21 cellular contexts compared by ENCODE assay signal in the genomic region with DNA sequence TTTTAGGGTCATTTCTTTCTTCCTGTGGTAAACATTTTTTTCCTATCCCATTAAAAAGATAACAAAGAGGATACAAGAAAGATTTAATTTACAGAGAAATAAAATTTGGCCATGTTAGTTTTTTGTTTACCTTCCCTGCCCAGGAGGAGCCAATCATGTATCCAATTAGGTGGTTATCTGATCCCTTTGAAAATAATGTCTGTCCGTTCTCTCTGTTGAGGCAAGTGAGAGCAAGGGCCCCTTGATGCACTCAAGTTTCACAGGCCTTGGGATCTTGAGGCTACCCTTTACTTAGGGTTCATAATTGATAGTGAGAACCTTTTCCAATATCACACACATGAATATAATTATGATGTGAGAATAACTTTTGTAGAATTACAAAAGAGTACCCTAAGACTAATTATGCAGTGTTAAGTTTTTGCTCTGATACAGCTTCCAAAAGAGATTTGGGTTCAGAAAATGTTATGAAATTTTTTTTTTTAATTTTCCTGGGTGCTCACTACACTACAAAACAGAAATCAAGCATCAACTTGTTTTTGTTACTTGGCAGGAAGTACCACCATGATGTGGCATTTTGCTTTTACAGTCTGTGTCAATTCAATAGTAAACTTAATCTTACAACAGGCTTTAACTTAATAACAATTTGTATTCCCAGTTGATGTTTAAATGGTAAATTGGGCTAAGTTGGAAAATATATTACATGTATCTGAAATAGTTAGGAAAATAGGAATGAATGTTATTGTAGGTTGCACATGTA. TPM values are rescaled to one million over a fixed set of nuclear protein-coding genes. Genes with fewer than 3 reads are reported as not detected.
DNase-seq lines count a peak whose midpoint lies in the region; ATAC-seq and TF ChIP-seq lines count a peak whose summit lies in the region.
"Had no signal": no experiment of that assay in that cellular context is flagged by ENCODE, and none has a peak within 500 bp of the region (broad histone marks: within the 10 kb centered on the region; RNA-seq: fewer than 3 reads in every experiment).

No MANE protein-coding gene starts in this region.

- H3K36me3 ChIP-seq in breast epithelium: peaks cover 7% of the 10 kb centered on the region

- peak overlapping the region; percentile 43 for H3K27ac Mint-ChIP-seq in MCF 10A (ENCODE audit: low read depth, unreplicated experiment)
- peak overlapping the region; percentile 57 for H3K27ac Mint-ChIP-seq in stimulated activated memory B cell treated with anti-CD40 and anti-IgM and Interleukin-4, amounts not matched to agents 10 μg/mL and 1 μg/mL and 100 μg/mL, for 72 hours
- H3K27ac Mint-ChIP-seq: WTC11 had no signal

- H3K36me3 Mint-ChIP-seq in MCF 10A (ENCODE audit: insufficient read depth, unreplicated experiment): peaks cover 14% of the 10 kb centered on the region
- H3K36me3 Mint-ChIP-seq in stimulated activated memory B cell treated with anti-CD40 and anti-IgM and Interleukin-4, amounts not matched to agents 10 μg/mL and 1 μg/mL and 100 μg/mL, for 72 hours: peaks cover 13% of the 10 kb centered on the region

- peaks cover 9% of the 10 kb centered on the region for H3K4me1 Mint-ChIP-seq in MCF 10A (ENCODE audit: insufficient read depth, unreplicated experiment)
- H3K4me1 Mint-ChIP-seq in stimulated activated memory B cell treated with anti-CD40 and anti-IgM and Interleukin-4, amounts not matched to agents 10 μg/mL and 1 μg/mL and 100 μg/mL, for 72 hours: peaks cover 30% of the 10 kb centered on the region

- H3K4me3 ChIP-seq in breast epithelium (no peak overlapping the region), epithelial cell of esophagus (ENCODE audit: low read length) (no peak overlapping the region)
- H3K4me3 ChIP-seq: ascending aorta had no signal

- H3K27me3 Mint-ChIP-seq in MCF 10A (ENCODE audit: insufficient read depth, unreplicated experiment): no peaks in the 10 kb centered on the region
- no peaks in the 10 kb centered on the region for H3K27me3 Mint-ChIP-seq in stimulated activated memory B cell treated with anti-CD40 and anti-IgM and Interleukin-4, amounts not matched to agents 10 μg/mL and 1 μg/mL and 100 μg/mL, for 72 hours
- H3K27me3 Mint-ChIP-seq: T-helper 17 cell had no signal

- DNase-seq in MCF 10A (ENCODE audit: unreplicated experiment): no peak
- no peak for DNase-seq in breast epithelium (ENCODE audit: low spot score in 2 of 2)
- DNase-seq in NCI-H69 (lab: John Stamatoyannopoulos, UW): peak; percentile 39
- peak; percentile 57 for DNase-seq in epithelial cell of esophagus (ENCODE audit: low read depth)
- no peak for DNase-seq in NOMO-1 treated with dmso at 0.1 percent for 144 hours (lab: John Stamatoyannopoulos, UW; ENCODE audit: unreplicated experiment)
- no peak for DNase-seq in stimulated activated CD4-positive, alpha-beta T cell treated with anti-CD3 and anti-CD28 coated beads, Interleukin-1b, Interleukin-23, amount 100 ng/mL, for 48 hours
- DNase-seq: activated gamma-delta T cell treated with Interleukin-2 at 50 U/mL for 16 hours; effector memory CD4-positive, alpha-beta T cell; HCEC 1CT; head of caudate nucleus; Karpas-422; NCI-H1092; NCI-H446; Right ventricle myocardium superior; stimulated activated CD4-positive, alpha-beta T cell treated with anti-CD3 and anti-CD28 coated beads, Interleukin-2, amount 100 ng/mL, for 48 hours; substantia nigra; T-helper 17 cell had no signal

- no peak for TF ChIP-seq POLR2A in breast epithelium (IDR thresholded peaks at IDR 0.05)

- H3K27ac ChIP-seq in breast epithelium: no peak overlapping the region
- H3K27ac ChIP-seq: ascending aorta had no signal

- no peaks in the 10 kb centered on the region for H3K9me3 Mint-ChIP-seq in MCF 10A (ENCODE audit: unreplicated experiment)
- H3K9me3 Mint-ChIP-seq in stimulated activated memory B cell treated with anti-CD40 and anti-IgM and Interleukin-4, amounts not matched to agents 10 μg/mL and 1 μg/mL and 100 μg/mL, for 72 hours: no peaks in the 10 kb centered on the region
- H3K9me3 Mint-ChIP-seq: WTC11 had no signal

- H3K4me3 Mint-ChIP-seq in MCF 10A (ENCODE audit: unreplicated experiment): no peak overlapping the region
- no peak overlapping the region for H3K4me3 Mint-ChIP-seq in stimulated activated memory B cell treated with anti-CD40 and anti-IgM and Interleukin-4, amounts not matched to agents 10 μg/mL and 1 μg/mL and 100 μg/mL, for 72 hours
- H3K4me3 Mint-ChIP-seq: T-helper 17 cell, WTC11 had no signal

- no peak for ATAC-seq in stimulated activated memory B cell treated with anti-CD40 and anti-IgM and Interleukin-4, amounts not matched to agents 10 μg/mL and 1 μg/mL and 100 μg/mL, for 72 hours
- no peak for ATAC-seq in HG03135 (IDR thresholded peaks at IDR 0.05; ENCODE audit: unreplicated experiment)
- ATAC-seq: T-helper 17 cell, WTC11 had no signal

- CTCF ChIA-PET in MCF 10A (lab: Yijun Ruan, JAX): interaction anchor here (1.9 kb wide), 1 partner anchor 24 kb away, joined by 5 read pairs; no protein-coding TSS in a partner anchor

- intact Hi-C loops in MCF 10A (cut with micrococcal nuclease) (no loop called here), breast epithelium (cut with DNase I; ENCODE audit: low total_unique reads) (loop anchor here (10.0 kb wide), 1 partner anchor 231 kb away; no protein-coding TSS in a partner anchor)

- no peaks in the 10 kb centered on the region for H3K27me3 ChIP-seq in breast epithelium
- H3K27me3 ChIP-seq: ascending aorta had no signal

- TF ChIP-seq CTCF in MCF 10A (IDR thresholded peaks at IDR 0.05; ENCODE audit: unreplicated experiment) (no peak), breast epithelium (IDR thresholded peaks at IDR 0.05) (no peak), epithelial cell of esophagus (IDR thresholded peaks at IDR 0.05; ENCODE audit: insufficient read depth, low read depth, low read length, missing control alignments) (no peak)

- H3K9me3 ChIP-seq in breast epithelium: no peaks in the 10 kb centered on the region
- H3K9me3 ChIP-seq: ascending aorta had no signal

- no peaks in the 10 kb centered on the region for H3K4me1 ChIP-seq in breast epithelium
- H3K4me1 ChIP-seq: ascending aorta had no signal

- POLR2A ChIA-PET in MCF 10A (lab: Yijun Ruan, JAX): interaction anchor here (2.6 kb wide), 1 partner anchor 42 kb away, joined by 15 read pairs; the partner anchor contains the start of gene AFTPH

- BruUV-seq in MCF 10A (replicated peaks; lab: Mats Ljungman, UMichigan): no TSS peak

RNA-seq across cellular contexts. Expression of gene AFTPH, which starts 42.0 kb away (rescaled TPM):
- total RNA-seq in MCF 10A (2022) (24.2 and 24.7 TPM in 2 replicates), breast epithelium (10 to 100 TPM; 33.4 to 75.8 (median 55.1) TPM)

Comparison
In these comparisons a context has a peak if more than half of its experiments do, and no peak if none do; other contexts are left out.
1. DNase-seq: peak in NCI-H69 (single experiment) and epithelial cell of esophagus (single experiment); none in MCF 10A (single experiment), breast epithelium (0 of 2), NOMO-1 treated with dmso at 0.1 percent for 144 hours (single experiment) and stimulated activated CD4-positive, alpha-beta T cell treated with anti-CD3 and anti-CD28 coated beads, Interleukin-1b, Interleukin-23, amount 100 ng/mL, for 48 hours (single experiment).